28 cellular contexts compared by ENCODE assay signal in genomic region chr4:146456681-146457080, GRCh38.
"Had no signal": no experiment of that assay in that cellular context is flagged by ENCODE, and none has a peak within 500 bp of the region (broad histone marks: within the 10 kb centered on the region; RNA-seq: fewer than 3 reads in every experiment).

No MANE protein-coding gene starts in this region.

- H3K4me1 ChIP-seq: parathyroid adenoma, psoas muscle, right lobe of liver, sigmoid colon, thyroid gland, upper lobe of right lung, uterus had no signal

- H3K4me1 Mint-ChIP-seq: nephron had no signal

- H3K4me3 ChIP-seq: neural progenitor cell, ovary, psoas muscle, right lobe of liver, sigmoid colon, stomach, thoracic aorta, thyroid gland, transverse colon, upper lobe of right lung, uterus had no signal

- H3K27ac Mint-ChIP-seq: nephron; neural progenitor cell; progenitor cell of endocrine pancreas; stimulated activated effector memory CD8-positive, alpha-beta T cell treated with anti-CD3 and anti-CD28 coated beads, Interleukin-12 subunit alpha, Interleukin-12 subunit beta, amount 100 ng/mL, for 72 hours; stimulated activated naive B cell treated with anti-CD40 and anti-IgM and Interleukin-4, amounts not matched to agents 10 μg/mL and 1 μg/mL and 100 μg/mL, for 72 hours; type B pancreatic cell had no signal

- H3K27ac ChIP-seq: neural progenitor cell, ovary, parathyroid adenoma, psoas muscle, right lobe of liver, sigmoid colon, stomach, thoracic aorta, thyroid gland, transverse colon, upper lobe of right lung, uterus had no signal

- H3K36me3 ChIP-seq: neural progenitor cell, ovary, right lobe of liver, sigmoid colon, stomach, thoracic aorta, thyroid gland, transverse colon, upper lobe of right lung, uterus had no signal

- H3K9me3 Mint-ChIP-seq: nephron; stimulated activated effector memory CD8-positive, alpha-beta T cell treated with anti-CD3 and anti-CD28 coated beads, Interleukin-12 subunit alpha, Interleukin-12 subunit beta, amount 100 ng/mL, for 72 hours had no signal

- ATAC-seq: naive thymus-derived CD8-positive, alpha-beta T cell; psoas muscle; right cardiac atrium; right lobe of liver; stimulated activated effector memory CD8-positive, alpha-beta T cell treated with anti-CD3 and anti-CD28 coated beads, Interleukin-12 subunit alpha, Interleukin-12 subunit beta, amount 100 ng/mL, for 72 hours; stimulated activated naive B cell treated with anti-CD40 and anti-IgM and Interleukin-4, amounts not matched to agents 10 μg/mL and 1 μg/mL and 100 μg/mL, for 72 hours; upper lobe of right lung had no signal

- H3K36me3 Mint-ChIP-seq: neural progenitor cell; stimulated activated effector memory CD8-positive, alpha-beta T cell treated with anti-CD3 and anti-CD28 coated beads, Interleukin-12 subunit alpha, Interleukin-12 subunit beta, amount 100 ng/mL, for 72 hours; type B pancreatic cell had no signal

- H3K4me3 Mint-ChIP-seq: nephron; neural progenitor cell; stimulated activated effector memory CD8-positive, alpha-beta T cell treated with anti-CD3 and anti-CD28 coated beads, Interleukin-12 subunit alpha, Interleukin-12 subunit beta, amount 100 ng/mL, for 72 hours; stimulated activated naive B cell treated with anti-CD40 and anti-IgM and Interleukin-4, amounts not matched to agents 10 μg/mL and 1 μg/mL and 100 μg/mL, for 72 hours; type B pancreatic cell had no signal

- H3K4me2 ChIP-seq: neural progenitor cell had no signal

- H3K27me3 Mint-ChIP-seq: naive thymus-derived CD8-positive, alpha-beta T cell; progenitor cell of endocrine pancreas; stimulated activated naive B cell treated with anti-CD40 and anti-IgM and Interleukin-4, amounts not matched to agents 10 μg/mL and 1 μg/mL and 100 μg/mL, for 72 hours; stimulated activated naive CD8-positive, alpha-beta T cell treated with anti-CD3 and anti-CD28 coated beads, Interleukin-15, Interleukin-2, amounts not matched to agents 100 ng/mL and 50 ng/mL, for 24 hours; type B pancreatic cell had no signal

- H3K27me3 ChIP-seq: neural progenitor cell, ovary, right lobe of liver, sigmoid colon, stomach, thyroid gland, transverse colon, upper lobe of right lung, uterus had no signal

- H3K79me2 ChIP-seq: parathyroid adenoma had no signal

- H2AFZ ChIP-seq: neural progenitor cell, parathyroid adenoma had no signal

- DNase-seq: naive thymus-derived CD8-positive, alpha-beta T cell; occipital lobe; ovary; posterior cingulate gyrus; psoas muscle; right cardiac atrium; right lobe of liver; sigmoid colon; small intestine; stimulated activated CD4-positive, alpha-beta T cell treated with anti-CD3 and anti-CD28 coated beads, Interleukin-15, amount 100 ng/mL, for 24 hours; stimulated activated CD4-positive, alpha-beta T cell treated with anti-CD3 and anti-CD28 coated beads, Interleukin-2, amount 100 ng/mL, for 24 hours; stimulated activated CD4-positive, alpha-beta T cell treated with anti-CD3 and anti-CD28 coated beads, Interleukin-2, amount 100 ng/mL, for 48 hours; stimulated activated CD4-positive, alpha-beta T cell treated with anti-CD3 and anti-CD28 coated beads, Interleukin-4, amount 100 ng/mL, for 24 hours; stimulated activated naive B cell treated with anti-CD40 and anti-IgM and Interleukin-4, amounts not matched to agents 10 μg/mL and 1 μg/mL and 100 μg/mL, for 72 hours; stimulated activated naive CD4-positive, alpha-beta T cell treated with Interleukin-2 at 50 U/mL for 16 hours; stomach; thyroid gland; transverse colon; upper lobe of right lung; uterus had no signal
